Comparison of ENCODE assay signal across 1 cellular context in genomic region chr17:40437095-40437732, GRCh38.
TF ChIP-seq lines count a peak whose summit lies in the region.

No MANE protein-coding gene starts in this region.

TF ChIP-seq in K562, 482 proteins besides CTCF, POLR2A, EP300 and RAD21 (continued from another document and continues in another):
- TF ChIP-seq E4F1 (CRISPR knock-in tag; IDR thresholded peaks at IDR 0.05; ENCODE audit: borderline replicate concordance) = no peak
- TF ChIP-seq CREB3 (tag; conservative IDR thresholded peaks at IDR 0.05; ENCODE audit: low read depth) = no peak
- TF ChIP-seq PHB2 (IDR thresholded peaks at IDR 0.05; ENCODE audit: low read depth) = no peak
- TF ChIP-seq ZBTB40 (IDR thresholded peaks at IDR 0.05) = 0 out of 2 replicates have a peak, but pooled peaks have one; percentile 25
- TF ChIP-seq ZBTB40 (CRISPR knock-in tag; IDR thresholded peaks at IDR 0.05) = no peak
- TF ChIP-seq ZNF77 (CRISPR knock-in tag; IDR thresholded peaks at IDR 0.05) = no peak
- TF ChIP-seq TAL1 (IDR thresholded peaks at IDR 0.05) = no peak
- no peak for TF ChIP-seq ZNF274 (IDR thresholded peaks at IDR 0.05; ENCODE audit: borderline replicate concordance, low read depth, low read length)
- TF ChIP-seq FIP1L1 (IDR thresholded peaks at IDR 0.05; ENCODE audit: low read depth, low read length, poor library complexity, severe bottlenecking) = no peak
- no peak for TF ChIP-seq BRF1 (IDR thresholded peaks at IDR 0.05; ENCODE audit: borderline replicate concordance, extremely low read depth, insufficient read length)
- 0 out of 2 replicates have a peak, but pooled peaks have one; percentile 62 for TF ChIP-seq ADNP (tag; IDR thresholded peaks at IDR 0.05)
- no peak for TF ChIP-seq ZNF277 (CRISPR knock-in tag; IDR thresholded peaks at IDR 0.05; ENCODE audit: borderline replicate concordance)
- TF ChIP-seq ERF (CRISPR knock-in tag; IDR thresholded peaks at IDR 0.05) = no peak
- TF ChIP-seq ID3 (CRISPR knock-in tag; IDR thresholded peaks at IDR 0.05) = no peak
- TF ChIP-seq ID3 (tag; IDR thresholded peaks at IDR 0.05) = peak; percentile 65; the same call in 1 of the 2 replicates
- no peak for TF ChIP-seq MYBL2 (IDR thresholded peaks at IDR 0.05; ENCODE audit: low read depth)
- TF ChIP-seq MYBL2 (CRISPR knock-in tag; IDR thresholded peaks at IDR 0.05; ENCODE audit: borderline replicate concordance) = no peak
- TF ChIP-seq ZNF644 (tag; IDR thresholded peaks at IDR 0.05; ENCODE audit: low read depth) = 0 out of 2 replicates have a peak, but pooled peaks have one; percentile 58
- no peak for TF ChIP-seq ATF2 (CRISPR knock-in tag; IDR thresholded peaks at IDR 0.05)
- TF ChIP-seq STAT5A (IDR thresholded peaks at IDR 0.05; ENCODE audit: borderline replicate concordance, low read length) = no peak
- TF ChIP-seq PTRF (tag; IDR thresholded peaks at IDR 0.05) = no peak
- no peak for TF ChIP-seq MCM7 (IDR thresholded peaks at IDR 0.05)
- TF ChIP-seq JUNB (CRISPR knock-in tag; conservative IDR thresholded peaks at IDR 0.05) = no peak
- no peak for TF ChIP-seq NR2C2 (CRISPR knock-in tag; IDR thresholded peaks at IDR 0.05)
- no peak; the same call in 1 of the 2 replicates for TF ChIP-seq NR2C2 (tag; IDR thresholded peaks at IDR 0.05)
- TF ChIP-seq TFE3 (CRISPR knock-in tag; IDR thresholded peaks at IDR 0.05) = no peak
- peak; percentile 65 for TF ChIP-seq PHF20 (IDR thresholded peaks at IDR 0.05; ENCODE audit: partially characterized antibody)
- TF ChIP-seq ZBTB17 (CRISPR knock-in tag; IDR thresholded peaks at IDR 0.05) = no peak
- TF ChIP-seq E2F1 (CRISPR knock-in tag; IDR thresholded peaks at IDR 0.05) = no peak
- TF ChIP-seq ZFX (CRISPR knock-in tag; IDR thresholded peaks at IDR 0.05) = no peak
- TF ChIP-seq DLX4 (CRISPR knock-in tag; IDR thresholded peaks at IDR 0.05) = no peak
- no peak for TF ChIP-seq SRSF1 (IDR thresholded peaks at IDR 0.05; ENCODE audit: low read depth, low read length)
- TF ChIP-seq PRPF4 (IDR thresholded peaks at IDR 0.05; ENCODE audit: insufficient read depth, low read depth, low read length, poor library complexity, severe bottlenecking) = no peak
- no peak for TF ChIP-seq ZNF121 (CRISPR knock-in tag; conservative IDR thresholded peaks at IDR 0.05)
- no peak for TF ChIP-seq NEUROD1 (IDR thresholded peaks at IDR 0.05; ENCODE audit: borderline replicate concordance, low read depth, low read length, partially characterized antibody)
- TF ChIP-seq ATF4 (CRISPR knock-in tag; IDR thresholded peaks at IDR 0.05) = no peak
- TF ChIP-seq ZC3H4 (CRISPR knock-in tag; IDR thresholded peaks at IDR 0.05; ENCODE audit: borderline replicate concordance) = no peak
- TF ChIP-seq C11orf30 (IDR thresholded peaks at IDR 0.05; ENCODE audit: low read depth) = no peak
- TF ChIP-seq PHB (CRISPR knock-in tag; IDR thresholded peaks at IDR 0.05) = no peak
- TF ChIP-seq SREBF1 (IDR thresholded peaks at IDR 0.05; ENCODE audit: borderline replicate concordance, low read depth, low read length) = no peak
- TF ChIP-seq NR2C1 (IDR thresholded peaks at IDR 0.05) = no peak
- TF ChIP-seq NR2C1 (tag; IDR thresholded peaks at IDR 0.05) = no peak
